Comparison of ENCODE assay signal across 27 cellular contexts in genomic region chr1:2100775-2101108, GRCh38.
"Had no signal": no experiment of that assay in that cellular context is flagged by ENCODE, and none has a peak within 500 bp of the region (broad histone marks: within the 10 kb centered on the region; RNA-seq: fewer than 3 reads in every experiment).

No MANE protein-coding gene starts in this region.

- ATAC-seq: activated naive CD4-positive, alpha-beta T cell treated with anti-CD3 and anti-CD28 coated beads, Interleukin-2, amount 50 U/mL, for 72 hours; activated T-cell treated with anti-CD3 and anti-CD28 coated beads, Interleukin-2, amount 50 U/mL, for 4 hours had no signal

- H3K36me3 ChIP-seq: SJSA1 had no signal

- H3K4me1 Mint-ChIP-seq: activated CD4-positive, alpha-beta T cell treated with anti-CD3 and anti-CD28 coated beads, Interleukin-2, amount 10 ng/mL, durations not matched to agents 7 days and 5 days had no signal

- H3K9ac ChIP-seq: SK-N-SH had no signal

- H3K9me3 Mint-ChIP-seq: T-helper 1 cell treated with Interleukin-12 subunit alpha and Interleukin-12 subunit beta and Interleukin-4 antibody, amounts not matched to agents 30 μg/mL and 1 μg/mL, for 36 hours had no signal

- H3K27ac Mint-ChIP-seq: activated CD4-positive, alpha-beta T cell treated with anti-CD3 and anti-CD28 coated beads, Interleukin-2, amount 10 ng/mL, durations not matched to agents 7 days and 5 days; activated naive CD4-positive, alpha-beta T cell treated with anti-CD3 and anti-CD28 coated beads for 36 hours; activated T-helper 1 cell treated with anti-CD3 and anti-CD28 coated beads, Interleukin-12 subunit alpha, Interleukin-12 subunit beta, Interleukin-2, Interleukin-4 antibody, amounts not matched to agents 30 ng/mL and 10 ng/mL and 1 ng/mL, durations not matched to agents 14 hours and 24 hours and 36 hours; T-helper 1 cell treated with Interleukin-12 subunit alpha and Interleukin-12 subunit beta and Interleukin-4 antibody, amounts not matched to agents 30 μg/mL and 1 μg/mL, for 36 hours; T-helper 2 cell treated with Interferon-gamma antibody and Interleukin-4, amounts not matched to agents 5 μg/mL and 100 μg/mL, for 36 hours had no signal

- H3K4me1 ChIP-seq: SJSA1 had no signal

- H3K4me2 ChIP-seq: PC-9, SK-N-SH had no signal

- H3K9me3 ChIP-seq: SK-N-SH had no signal

- H3K27me3 Mint-ChIP-seq: activated CD4-positive, alpha-beta T cell treated with anti-CD3 and anti-CD28 coated beads, Interleukin-2, amount 10 ng/mL, durations not matched to agents 7 days and 5 days; IgD-negative memory B cell had no signal

- H3K4me3 Mint-ChIP-seq: activated CD4-positive, alpha-beta T cell treated with anti-CD3 and anti-CD28 coated beads, Interleukin-2, amount 10 ng/mL, durations not matched to agents 7 days and 5 days; activated naive CD4-positive, alpha-beta T cell treated with anti-CD3 and anti-CD28 coated beads for 36 hours; activated T-cell treated with anti-CD3 and anti-CD28 coated beads, Interleukin-2, amount 50 U/mL, for 4 hours; activated T-helper 1 cell treated with anti-CD3 and anti-CD28 coated beads, Interleukin-12 subunit alpha, Interleukin-12 subunit beta, Interleukin-2, Interleukin-4 antibody, amounts not matched to agents 30 ng/mL and 10 ng/mL and 1 ng/mL, durations not matched to agents 14 hours and 24 hours and 36 hours; brain; T-helper 1 cell treated with Interleukin-12 subunit alpha and Interleukin-12 subunit beta and Interleukin-4 antibody, amounts not matched to agents 30 μg/mL and 1 μg/mL, for 36 hours; T-helper 2 cell treated with Interferon-gamma antibody and Interleukin-4, amounts not matched to agents 5 μg/mL and 100 μg/mL, for 36 hours had no signal

- H3K27ac ChIP-seq: PC-9, SJSA1 had no signal

- H3K4me3 ChIP-seq: PC-9, SJSA1 had no signal

- DNase-seq: activated CD4-positive, alpha-beta T cell treated with anti-CD3 and anti-CD28 coated beads, Interleukin-2, amount 10 ng/mL, durations not matched to agents 7 days and 5 days; activated CD4-positive, alpha-beta T cell treated with anti-CD3 and anti-CD28 coated beads, Interleukin-2, amount 50 U/mL, for 48 hours; activated CD8-positive, alpha-beta memory T cell treated with anti-CD3 and anti-CD28 coated beads, Interleukin-2, amount 50 U/mL, for 4 hours; activated gamma-delta T cell treated with Interleukin-2 at 50 U/mL for 16 hours; activated naive CD4-positive, alpha-beta T cell treated with anti-CD3 and anti-CD28 coated beads for 36 hours; activated T-cell treated with anti-CD3 and anti-CD28 coated beads for 4 hours; activated T-cell treated with anti-CD3 and anti-CD28 coated beads, Interleukin-2, amount 50 U/mL, for 4 hours; Karpas-422; KBM-7; NCI-H1105; NCI-H1417 treated with DMSO at 0.1 percent for 48 hours; NCI-H187 treated with DMSO at 0.1 percent for 48 hours; NCI-H2081 treated with DMSO at 0.1 percent for 48 hours; NCI-H510A; NCI-H526; NCI-H748 treated with DMSO at 0.1 percent for 48 hours; NK-92 treated with Interleukin-12 subunit alpha and Interleukin-12 subunit beta, amount 100 ng/mL, for 24 hours; PC-9; SHP77 treated with DMSO at 0.1 percent for 48 hours; SK-N-SH had no signal
